Comparison of ENCODE assay signal across 14 cellular contexts in genomic region chr5:176845392-176845713, GRCh38. TPM values are rescaled to one million over a fixed set of nuclear protein-coding genes. Genes with fewer than 3 reads are reported as not detected.
"Had no signal": no experiment of that assay in that cellular context is flagged by ENCODE, and none has a peak within 500 bp of the region (broad histone marks: within the 10 kb centered on the region; RNA-seq: fewer than 3 reads in every experiment).

No MANE protein-coding gene starts in this region.

- H3K4me3 ChIP-seq: ascending aorta had no signal

- H3K27ac Mint-ChIP-seq: activated naive CD4-positive, alpha-beta T cell treated with anti-CD3 and anti-CD28 coated beads for 36 hours; activated T-helper 2 cell treated with anti-CD3 and anti-CD28 coated beads, Interferon-gamma antibody, Interleukin-2, Interleukin-4, amounts not matched to agents 10 μg/mL and 5 μg/mL and 100 μg/mL, durations not matched to agents 14 hours and 24 hours and 36 hours; naive B cell; stimulated activated naive B cell treated with anti-CD40 and anti-IgM and Interleukin-4, amounts not matched to agents 10 μg/mL and 1 μg/mL and 100 μg/mL, for 72 hours had no signal

- H3K27me3 ChIP-seq: ascending aorta had no signal

- H3K9me3 ChIP-seq: ascending aorta had no signal

- DNase-seq: activated CD4-positive, alpha-beta T cell treated with anti-CD3 and anti-CD28 coated beads for 1 hour; activated CD4-positive, alpha-beta T cell treated with anti-CD3 and anti-CD28 coated beads, Interleukin-2, amount 50 U/mL, for 48 hours; activated naive CD4-positive, alpha-beta T cell treated with anti-CD3 and anti-CD28 coated beads for 36 hours; naive B cell; stimulated activated CD4-positive, alpha-beta T cell treated with anti-CD3 and anti-CD28 coated beads, Interleukin-2, amount 100 ng/mL, for 48 hours; stimulated activated naive B cell treated with anti-CD40 and anti-IgM and Interleukin-4, amounts not matched to agents 10 μg/mL and 1 μg/mL and 100 μg/mL, for 72 hours; trophoblast cell had no signal

- H3K9me3 Mint-ChIP-seq: activated naive CD4-positive, alpha-beta T cell treated with anti-CD3 and anti-CD28 coated beads for 36 hours; activated T-helper 2 cell treated with anti-CD3 and anti-CD28 coated beads, Interferon-gamma antibody, Interleukin-2, Interleukin-4, amounts not matched to agents 10 μg/mL and 5 μg/mL and 100 μg/mL, durations not matched to agents 14 hours and 24 hours and 36 hours; stimulated activated naive B cell treated with anti-CD40 and anti-IgM and Interleukin-4, amounts not matched to agents 10 μg/mL and 1 μg/mL and 100 μg/mL, for 72 hours had no signal

- H3K36me3 ChIP-seq: ascending aorta had no signal

- ATAC-seq: esophagus mucosa; left lobe of liver; stimulated activated naive B cell treated with anti-CD40 and anti-IgM and Interleukin-4, amounts not matched to agents 10 μg/mL and 1 μg/mL and 100 μg/mL, for 72 hours had no signal

- H3K4me1 Mint-ChIP-seq: naive B cell; stimulated activated naive B cell treated with anti-CD40 and anti-IgM and Interleukin-4, amounts not matched to agents 10 μg/mL and 1 μg/mL and 100 μg/mL, for 72 hours had no signal

- H3K4me1 ChIP-seq: ascending aorta had no signal

- H3K27ac ChIP-seq: ascending aorta had no signal

- H3K4me3 Mint-ChIP-seq: activated naive CD4-positive, alpha-beta T cell treated with anti-CD3 and anti-CD28 coated beads for 36 hours; stimulated activated naive B cell treated with anti-CD40 and anti-IgM and Interleukin-4, amounts not matched to agents 10 μg/mL and 1 μg/mL and 100 μg/mL, for 72 hours had no signal

- H3K36me3 Mint-ChIP-seq: naive B cell; stimulated activated naive B cell treated with anti-CD40 and anti-IgM and Interleukin-4, amounts not matched to agents 10 μg/mL and 1 μg/mL and 100 μg/mL, for 72 hours had no signal

RNA-seq across cellular contexts. Expression of gene UNC5A, which starts 35.0 kb away (rescaled TPM):
- total RNA-seq: activated naive CD4-positive, alpha-beta T cell treated with anti-CD3 and anti-CD28 coated beads for 36 hours; activated T-helper 2 cell treated with anti-CD3 and anti-CD28 coated beads, Interferon-gamma antibody, Interleukin-2, Interleukin-4, amounts not matched to agents 10 μg/mL and 5 μg/mL and 100 μg/mL, durations not matched to agents 14 hours and 24 hours and 36 hours; ascending aorta; esophagus mucosa; left lobe of liver; skeletal muscle tissue; T-helper 2 cell treated with Interferon-gamma antibody and Interleukin-4, amounts not matched to agents 100 ng/mL and 5 ng/mL, for 36 hours had no signal

RNA-seq across cellular contexts. Expression of gene HK3, which starts 53.8 kb away (rescaled TPM):
- total RNA-seq: activated naive CD4-positive, alpha-beta T cell treated with anti-CD3 and anti-CD28 coated beads for 36 hours; lung microvascular endothelial cell had no signal
